1 cellular context compared by ENCODE assay signal in genomic region chr19:36116344-36116637, GRCh38.
TF ChIP-seq lines count a peak whose summit lies in the region.

No MANE protein-coding gene starts in this region.

TF ChIP-seq in SK-N-SH, 30 proteins besides CTCF, POLR2A, EP300 and RAD21 (continued from another document):
- no peak for TF ChIP-seq POLR2AphosphoS5 (IDR thresholded peaks at IDR 0.05; ENCODE audit: low read depth, low read length)
- no peak for TF ChIP-seq ELF1 (IDR thresholded peaks at IDR 0.05)
- no peak for TF ChIP-seq MAX (IDR thresholded peaks at IDR 0.05; ENCODE audit: low read depth)
- no peak for TF ChIP-seq JUND (IDR thresholded peaks at IDR 0.05)
- TF ChIP-seq RXRA (IDR thresholded peaks at IDR 0.05; ENCODE audit: borderline replicate concordance, low read depth), result no peak
- TF ChIP-seq FOXM1 (IDR thresholded peaks at IDR 0.05; ENCODE audit: low read depth), result no peak
- TF ChIP-seq, protein P1, sequence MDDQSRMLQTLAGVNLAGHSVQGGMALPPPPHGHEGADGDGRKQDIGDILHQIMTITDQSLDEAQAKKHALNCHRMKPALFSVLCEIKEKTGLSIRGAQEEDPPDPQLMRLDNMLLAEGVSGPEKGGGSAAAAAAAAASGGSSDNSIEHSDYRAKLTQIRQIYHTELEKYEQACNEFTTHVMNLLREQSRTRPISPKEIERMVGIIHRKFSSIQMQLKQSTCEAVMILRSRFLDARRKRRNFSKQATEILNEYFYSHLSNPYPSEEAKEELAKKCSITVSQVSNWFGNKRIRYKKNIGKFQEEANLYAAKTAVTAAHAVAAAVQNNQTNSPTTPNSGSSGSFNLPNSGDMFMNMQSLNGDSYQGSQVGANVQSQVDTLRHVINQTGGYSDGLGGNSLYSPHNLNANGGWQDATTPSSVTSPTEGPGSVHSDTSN (IDR thresholded peaks at IDR 0.05), result no peak
- TF ChIP-seq FOSL2 (IDR thresholded peaks at IDR 0.05; ENCODE audit: borderline replicate concordance, low read depth), result no peak
- TF ChIP-seq, protein P2, sequence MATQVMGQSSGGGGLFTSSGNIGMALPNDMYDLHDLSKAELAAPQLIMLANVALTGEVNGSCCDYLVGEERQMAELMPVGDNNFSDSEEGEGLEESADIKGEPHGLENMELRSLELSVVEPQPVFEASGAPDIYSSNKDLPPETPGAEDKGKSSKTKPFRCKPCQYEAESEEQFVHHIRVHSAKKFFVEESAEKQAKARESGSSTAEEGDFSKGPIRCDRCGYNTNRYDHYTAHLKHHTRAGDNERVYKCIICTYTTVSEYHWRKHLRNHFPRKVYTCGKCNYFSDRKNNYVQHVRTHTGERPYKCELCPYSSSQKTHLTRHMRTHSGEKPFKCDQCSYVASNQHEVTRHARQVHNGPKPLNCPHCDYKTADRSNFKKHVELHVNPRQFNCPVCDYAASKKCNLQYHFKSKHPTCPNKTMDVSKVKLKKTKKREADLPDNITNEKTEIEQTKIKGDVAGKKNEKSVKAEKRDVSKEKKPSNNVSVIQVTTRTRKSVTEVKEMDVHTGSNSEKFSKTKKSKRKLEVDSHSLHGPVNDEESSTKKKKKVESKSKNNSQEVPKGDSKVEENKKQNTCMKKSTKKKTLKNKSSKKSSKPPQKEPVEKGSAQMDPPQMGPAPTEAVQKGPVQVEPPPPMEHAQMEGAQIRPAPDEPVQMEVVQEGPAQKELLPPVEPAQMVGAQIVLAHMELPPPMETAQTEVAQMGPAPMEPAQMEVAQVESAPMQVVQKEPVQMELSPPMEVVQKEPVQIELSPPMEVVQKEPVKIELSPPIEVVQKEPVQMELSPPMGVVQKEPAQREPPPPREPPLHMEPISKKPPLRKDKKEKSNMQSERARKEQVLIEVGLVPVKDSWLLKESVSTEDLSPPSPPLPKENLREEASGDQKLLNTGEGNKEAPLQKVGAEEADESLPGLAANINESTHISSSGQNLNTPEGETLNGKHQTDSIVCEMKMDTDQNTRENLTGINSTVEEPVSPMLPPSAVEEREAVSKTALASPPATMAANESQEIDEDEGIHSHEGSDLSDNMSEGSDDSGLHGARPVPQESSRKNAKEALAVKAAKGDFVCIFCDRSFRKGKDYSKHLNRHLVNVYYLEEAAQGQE (IDR thresholded peaks at IDR 0.05; ENCODE audit: low read depth, low read length), result no peak
- no peak for TF ChIP-seq EZH2phosphoT487 (IDR thresholded peaks at IDR 0.05; ENCODE audit: borderline replicate concordance, low read depth)
TF ChIP-seq in SK-N-SH: peak in this region for 0.
